In genomic region chr18:63882333-63883141, GRCh38 we compare ENCODE assay signal across 11 cellular contexts. TPM values are rescaled to one million over a fixed set of nuclear protein-coding genes. Genes with fewer than 3 reads are reported as not detected.
DNase-seq lines count a peak whose midpoint lies in the region; ATAC-seq, FAIRE-seq and TF ChIP-seq lines count a peak whose summit lies in the region.
"Had no signal": no experiment of that assay in that cellular context is flagged by ENCODE, and none has a peak within 500 bp of the region (broad histone marks: within the 10 kb centered on the region; RNA-seq: fewer than 3 reads in every experiment).

No MANE protein-coding gene starts in this region.

- H3K4me1 ChIP-seq in lower lobe of right lung: no peaks in the 10 kb centered on the region

- no peak for FAIRE-seq in GM12892 (lab: Jason Lieb, UNC)

- peak; percentile 78 for DNase-seq in AG08395 (ENCODE audit: low spot score)
- DNase-seq in HPDE6-E6E7 (ENCODE audit: extremely low spot score): peak; percentile 77
- DNase-seq in choroid plexus epithelial cell (ENCODE audit: low read depth): peak; percentile 93
- no peak for DNase-seq in lower lobe of right lung
- DNase-seq in NCI-H524 (lab: John Stamatoyannopoulos, UW): no peak
- no peak for DNase-seq in GM12892 (ENCODE audit: insufficient read length)
- DNase-seq: activated CD4-positive, alpha-beta T cell treated with anti-CD3 and anti-CD28 coated beads, Interleukin-2, amount 10 ng/mL, durations not matched to agents 7 days and 5 days had no signal

- no peaks in the 10 kb centered on the region for H3K9me3 Mint-ChIP-seq in activated T-helper 17 cell treated with anti-CD3 and anti-CD28 coated beads, Interleukin-2, amount 50 U/mL, for 72 hours
- H3K9me3 Mint-ChIP-seq: activated CD4-positive, alpha-beta T cell treated with anti-CD3 and anti-CD28 coated beads, Interleukin-2, amount 10 ng/mL, durations not matched to agents 7 days and 5 days; memory B cell had no signal

- peaks cover 11% of the 10 kb centered on the region for H3K27me3 Mint-ChIP-seq in activated T-helper 17 cell treated with anti-CD3 and anti-CD28 coated beads, Interleukin-2, amount 50 U/mL, for 72 hours

- H3K4me3 Mint-ChIP-seq in activated T-helper 17 cell treated with anti-CD3 and anti-CD28 coated beads, Interleukin-2, amount 50 U/mL, for 72 hours: no peak overlapping the region
- H3K4me3 Mint-ChIP-seq: activated CD4-positive, alpha-beta T cell treated with anti-CD3 and anti-CD28 coated beads, Interleukin-2, amount 10 ng/mL, durations not matched to agents 7 days and 5 days; memory B cell had no signal

- ATAC-seq in lower lobe of right lung (peak; percentile 88 to 94), GM21825 (IDR thresholded peaks at IDR 0.05; ENCODE audit: unreplicated experiment) (no peak)
- ATAC-seq in activated T-helper 17 cell treated with anti-CD3 and anti-CD28 coated beads, Interleukin-2, amount 50 U/mL, for 72 hours (replicated peaks): no peak

- intact Hi-C loops in lower lobe of right lung (cut with DNase I): no loop called here

- H3K4me3 ChIP-seq in choroid plexus epithelial cell (ENCODE audit: low read depth, low read length) (no peak overlapping the region), lower lobe of right lung (no peak overlapping the region)

- no peaks in the 10 kb centered on the region for H3K36me3 ChIP-seq in lower lobe of right lung

- H3K27ac ChIP-seq in lower lobe of right lung: no peak overlapping the region

- no peaks in the 10 kb centered on the region for H3K27me3 ChIP-seq in lower lobe of right lung (ENCODE audit: low read depth)

- TF ChIP-seq POLR2A in GM12892 (IDR thresholded peaks at IDR 0.05; ENCODE audit: low read depth, low read length): no peak

- H3K36me3 Mint-ChIP-seq in activated T-helper 17 cell treated with anti-CD3 and anti-CD28 coated beads, Interleukin-2, amount 50 U/mL, for 72 hours (ENCODE audit: low read depth): no peaks in the 10 kb centered on the region
- H3K36me3 Mint-ChIP-seq: memory B cell had no signal

- no peaks in the 10 kb centered on the region for H3K9me3 ChIP-seq in lower lobe of right lung

- TF ChIP-seq CTCF in choroid plexus epithelial cell (conservative IDR thresholded peaks at IDR 0.05; ENCODE audit: low read depth, low read length) (no peak), lower lobe of right lung (IDR thresholded peaks at IDR 0.05) (no peak)

- H3K27ac Mint-ChIP-seq in activated T-helper 17 cell treated with anti-CD3 and anti-CD28 coated beads, Interleukin-2, amount 50 U/mL, for 72 hours: no peak overlapping the region
- H3K27ac Mint-ChIP-seq: activated CD4-positive, alpha-beta T cell treated with anti-CD3 and anti-CD28 coated beads, Interleukin-2, amount 10 ng/mL, durations not matched to agents 7 days and 5 days; memory B cell had no signal

- peaks cover 4% of the 10 kb centered on the region for H3K4me1 Mint-ChIP-seq in activated T-helper 17 cell treated with anti-CD3 and anti-CD28 coated beads, Interleukin-2, amount 50 U/mL, for 72 hours
- H3K4me1 Mint-ChIP-seq: activated CD4-positive, alpha-beta T cell treated with anti-CD3 and anti-CD28 coated beads, Interleukin-2, amount 10 ng/mL, durations not matched to agents 7 days and 5 days; memory B cell had no signal

RNA-seq across cellular contexts. Expression of gene SERPINB2, which starts 5.0 kb away (rescaled TPM):
- not detected for total RNA-seq in lower lobe of right lung
- total RNA-seq in activated T-helper 17 cell treated with anti-CD3 and anti-CD28 coated beads, Interleukin-2, amount 50 U/mL, for 72 hours: not detected
- polyA plus RNA-seq in GM12892 (2012; ENCODE audit: missing spikeins): 0.55 TPM
- total RNA-seq: activated CD4-positive, alpha-beta T cell treated with anti-CD3 and anti-CD28 coated beads, Interleukin-2, amount 10 ng/mL, durations not matched to agents 7 days and 5 days; cerebellum had no signal

RNA-seq across cellular contexts. Expression of gene SERPINB10, which starts 25.2 kb away (rescaled TPM):
- total RNA-seq in lower lobe of right lung: not detected
- total RNA-seq in activated T-helper 17 cell treated with anti-CD3 and anti-CD28 coated beads, Interleukin-2, amount 50 U/mL, for 72 hours: not detected
- polyA plus RNA-seq in GM12892 (2012; ENCODE audit: missing spikeins): 14.2 TPM
- total RNA-seq: activated CD4-positive, alpha-beta T cell treated with anti-CD3 and anti-CD28 coated beads, Interleukin-2, amount 10 ng/mL, durations not matched to agents 7 days and 5 days; cerebellum had no signal

Comparison
In these comparisons a context has a peak if more than half of its experiments do, and no peak if none do; other contexts are left out.
1. DNase-seq: peak in AG08395 (single experiment), HPDE6-E6E7 (single experiment) and choroid plexus epithelial cell (single experiment); none in lower lobe of right lung (single experiment), NCI-H524 (0 of 2) and GM12892 (single experiment).
2. ATAC-seq: peak in lower lobe of right lung (2 of 2); none in activated T-helper 17 cell treated with anti-CD3 and anti-CD28 coated beads, Interleukin-2, amount 50 U/mL, for 72 hours (single experiment) and GM21825 (single experiment).